ENCODE assay signal across 8 cellular contexts in genomic region chr5:36696059-36696673, GRCh38.
DNase-seq lines count a peak whose midpoint lies in the region; ATAC-seq and TF ChIP-seq lines count a peak whose summit lies in the region.

No MANE protein-coding gene starts in this region.

- no peak overlapping the region for H3K4me3 ChIP-seq in breast epithelium

- peak; percentile 41 for ATAC-seq in GM21390 (IDR thresholded peaks at IDR 0.05; ENCODE audit: unreplicated experiment)

- intact Hi-C loops in breast epithelium (cut with DNase I; ENCODE audit: low total_unique reads): no loop called here

- H3K36me3 ChIP-seq in breast epithelium: no peaks in the 10 kb centered on the region

- in situ Hi-C loops in SK-MEL-5 (cut with HindIII; ENCODE audit: low pct_unique_long_range_greater_than_20kb, low sequenced_read_pairs): no loop called here

- DNase-seq in DMS53 treated with DMSO at 0.1 percent for 48 hours (lab: John Stamatoyannopoulos, UW; ENCODE audit: unreplicated experiment): peak; percentile 19
- DNase-seq in HuH-7.5 (ENCODE audit: low spot score): peak; percentile 81
- DNase-seq in SK-MEL-5 (ENCODE audit: low read depth, low spot score): peak; percentile 85
- peak; percentile 59 to 69 for DNase-seq in breast epithelium (ENCODE audit: low spot score in 2 of 2)
- DNase-seq in left kidney (ENCODE audit: low read depth, low spot score): peak; percentile 76
- DNase-seq in stimulated activated CD8-positive, alpha-beta memory T cell treated with anti-CD3 and anti-CD28 coated beads, Interleukin-4, amount 100 ng/mL, for 48 hours: peak; percentile 58
- no peak for DNase-seq in COR-L47 (lab: John Stamatoyannopoulos, UW)

- H3K27me3 ChIP-seq in breast epithelium: no peaks in the 10 kb centered on the region

- no peak for TF ChIP-seq POLR2A in breast epithelium (IDR thresholded peaks at IDR 0.05)

- H3K4me1 ChIP-seq in breast epithelium: peaks cover 0 to 6% of the 10 kb centered on the region in 2 donors

- no peaks in the 10 kb centered on the region for H3K9me3 ChIP-seq in breast epithelium

- peak; percentile 56 to 69 (median 58) for TF ChIP-seq CTCF in breast epithelium (IDR thresholded peaks at IDR 0.05)

- H3K27ac ChIP-seq in breast epithelium: no peak overlapping the region
